11 cellular contexts compared by ENCODE assay signal in genomic region chr6:82711992-82712788, GRCh38.
DNase-seq lines count a peak whose midpoint lies in the region; ATAC-seq, FAIRE-seq and TF ChIP-seq lines count a peak whose summit lies in the region.
"Had no signal": no experiment of that assay in that cellular context is flagged by ENCODE, and none has a peak within 500 bp of the region (broad histone marks: within the 10 kb centered on the region; RNA-seq: fewer than 3 reads in every experiment).

No MANE protein-coding gene starts in this region.

- DNase-seq in AG10803 (ENCODE audit: low read depth) (peak; percentile 87), NCI-H2029 (lab: John Stamatoyannopoulos, UW) (peak; percentile 67), fibroblast of gingiva (ENCODE audit: low read depth) (peak; percentile 88), mucosa of descending colon (no peak), RCC 7860 (ENCODE audit: low spot score) (no peak)
- no peak for DNase-seq in NK-92 treated with Interleukin-12 subunit alpha and Interleukin-12 subunit beta, amount 100 ng/mL, for 24 hours (lab: John Stamatoyannopoulos, UW)
- no peak for DNase-seq in activated naive CD4-positive, alpha-beta T cell treated with anti-CD3 and anti-CD28 coated beads, Interleukin-2, amount 10 ng/mL, durations not matched to agents 7 days and 5 days
- no peak for DNase-seq in natural killer cell treated with Interleukin-12 subunit alpha and Interleukin-12 subunit beta and Interleukin-15 and Interleukin-18, amount 100 ng/mL, for 72 hours (ENCODE audit: low spot score)
- DNase-seq: activated CD4-positive, alpha-beta T cell treated with anti-CD3 and anti-CD28 coated beads, Interleukin-2, amount 50 U/mL, for 48 hours; activated gamma-delta T cell treated with Interleukin-2 at 50 U/mL for 16 hours; NCI-H1417 had no signal

- ATAC-seq in mucosa of descending colon = peak; percentile 44
- ATAC-seq in natural killer cell treated with Interleukin-12 subunit alpha and Interleukin-12 subunit beta and Interleukin-15 and Interleukin-18, amount 100 ng/mL, for 72 hours = no peak

- no peak overlapping the region for H3K27ac Mint-ChIP-seq in activated naive CD4-positive, alpha-beta T cell treated with anti-CD3 and anti-CD28 coated beads, Interleukin-2, amount 10 ng/mL, durations not matched to agents 7 days and 5 days
- no peak overlapping the region for H3K27ac Mint-ChIP-seq in natural killer cell treated with Interleukin-12 subunit alpha and Interleukin-12 subunit beta and Interleukin-15 and Interleukin-18, amount 100 ng/mL, for 72 hours

- no peak overlapping the region for H3K4me3 Mint-ChIP-seq in activated naive CD4-positive, alpha-beta T cell treated with anti-CD3 and anti-CD28 coated beads, Interleukin-2, amount 10 ng/mL, durations not matched to agents 7 days and 5 days
- H3K4me3 Mint-ChIP-seq in natural killer cell treated with Interleukin-12 subunit alpha and Interleukin-12 subunit beta and Interleukin-15 and Interleukin-18, amount 100 ng/mL, for 72 hours = no peak overlapping the region

- no peaks in the 10 kb centered on the region for H3K4me1 ChIP-seq in mucosa of descending colon (ENCODE audit: low read depth)

- no peaks in the 10 kb centered on the region for H3K27me3 Mint-ChIP-seq in activated naive CD4-positive, alpha-beta T cell treated with anti-CD3 and anti-CD28 coated beads, Interleukin-2, amount 10 ng/mL, durations not matched to agents 7 days and 5 days
- H3K27me3 Mint-ChIP-seq in natural killer cell treated with Interleukin-12 subunit alpha and Interleukin-12 subunit beta and Interleukin-15 and Interleukin-18, amount 100 ng/mL, for 72 hours = no peaks in the 10 kb centered on the region

- H3K9me3 Mint-ChIP-seq in activated naive CD4-positive, alpha-beta T cell treated with anti-CD3 and anti-CD28 coated beads, Interleukin-2, amount 10 ng/mL, durations not matched to agents 7 days and 5 days = peaks cover 11% of the 10 kb centered on the region
- peaks cover 4% of the 10 kb centered on the region for H3K9me3 Mint-ChIP-seq in natural killer cell treated with Interleukin-12 subunit alpha and Interleukin-12 subunit beta and Interleukin-15 and Interleukin-18, amount 100 ng/mL, for 72 hours

- no peak for FAIRE-seq in RCC 7860 (lab: Jason Lieb, UNC)

- CTCF ChIA-PET in activated naive CD4-positive, alpha-beta T cell treated with anti-CD3 and anti-CD28 coated beads, Interleukin-2, amount 10 ng/mL, durations not matched to agents 7 days and 5 days (lab: Charles Lee) = interaction anchor here (0.9 to 1.7 kb wide), 3 partner anchors 441 to 460 kb away, joined by 3 to 6 read pairs (median 3); no protein-coding TSS in a partner anchor

- H3K36me3 Mint-ChIP-seq in activated naive CD4-positive, alpha-beta T cell treated with anti-CD3 and anti-CD28 coated beads, Interleukin-2, amount 10 ng/mL, durations not matched to agents 7 days and 5 days = no peaks in the 10 kb centered on the region
- no peaks in the 10 kb centered on the region for H3K36me3 Mint-ChIP-seq in natural killer cell treated with Interleukin-12 subunit alpha and Interleukin-12 subunit beta and Interleukin-15 and Interleukin-18, amount 100 ng/mL, for 72 hours

- intact Hi-C loops in mucosa of descending colon (cut with DNase I, micrococcal nuclease) = no loop called here

- no peaks in the 10 kb centered on the region for H3K4me1 Mint-ChIP-seq in activated naive CD4-positive, alpha-beta T cell treated with anti-CD3 and anti-CD28 coated beads, Interleukin-2, amount 10 ng/mL, durations not matched to agents 7 days and 5 days
- H3K4me1 Mint-ChIP-seq in natural killer cell treated with Interleukin-12 subunit alpha and Interleukin-12 subunit beta and Interleukin-15 and Interleukin-18, amount 100 ng/mL, for 72 hours (ENCODE audit: low read depth in 2 of 2) = no peaks in the 10 kb centered on the region

- H3K9me3 ChIP-seq in mucosa of descending colon = no peaks in the 10 kb centered on the region

- no peaks in the 10 kb centered on the region for H3K36me3 ChIP-seq in mucosa of descending colon (ENCODE audit: low read depth)

- peak overlapping the region; percentile 16 for H3K4me3 ChIP-seq in AG10803 (ENCODE audit: low read length)
- no peak overlapping the region for H3K4me3 ChIP-seq in mucosa of descending colon

- TF ChIP-seq CTCF in AG10803 (conservative IDR thresholded peaks at IDR 0.05; ENCODE audit: low read length) = no peak
- TF ChIP-seq CTCF in mucosa of descending colon (IDR thresholded peaks at IDR 0.05) = no peak

Comparison
In these comparisons a context has a peak if more than half of its experiments do, and no peak if none do; other contexts are left out.
1. DNase-seq: peak in AG10803 (single experiment), NCI-H2029 (single experiment) and fibroblast of gingiva (single experiment); none in mucosa of descending colon (0 of 3), NK-92 treated with Interleukin-12 subunit alpha and Interleukin-12 subunit beta, amount 100 ng/mL, for 24 hours (single experiment), activated naive CD4-positive, alpha-beta T cell treated with anti-CD3 and anti-CD28 coated beads, Interleukin-2, amount 10 ng/mL, durations not matched to agents 7 days and 5 days (single experiment), RCC 7860 (single experiment) and natural killer cell treated with Interleukin-12 subunit alpha and Interleukin-12 subunit beta and Interleukin-15 and Interleukin-18, amount 100 ng/mL, for 72 hours (single experiment).